Comparison of ENCODE assay signal across 28 cellular contexts in the genomic region with DNA sequence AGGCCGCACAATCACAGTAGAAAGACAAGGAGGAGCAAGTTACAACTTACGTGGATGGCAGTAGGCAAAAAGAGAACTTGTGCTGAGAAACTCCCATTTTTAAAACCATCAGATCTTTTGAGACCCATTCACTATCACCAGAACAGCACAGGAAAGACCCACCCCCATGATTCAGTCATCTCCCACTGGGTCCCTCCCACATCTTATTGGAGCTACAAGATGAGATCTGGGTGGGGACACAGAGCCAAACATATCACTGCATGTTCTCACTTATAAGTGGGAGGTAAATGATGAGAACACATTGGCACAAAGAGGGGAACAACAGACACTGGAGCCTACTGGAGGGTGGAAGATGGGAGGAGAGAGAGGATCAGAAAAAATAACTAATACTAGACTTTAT. TPM values are rescaled to one million over a fixed set of nuclear protein-coding genes. Genes with fewer than 3 reads are reported as not detected.
DNase-seq lines count a peak whose midpoint lies in the region; ATAC-seq and TF ChIP-seq lines count a peak whose summit lies in the region.
"Had no signal": no experiment of that assay in that cellular context is flagged by ENCODE, and none has a peak within 500 bp of the region (broad histone marks: within the 10 kb centered on the region; RNA-seq: fewer than 3 reads in every experiment).

No MANE protein-coding gene starts in this region.

- H3K4me3 Mint-ChIP-seq in endothelial cell (ENCODE audit: unreplicated experiment): peak overlapping the region; percentile 22
- H3K4me3 Mint-ChIP-seq: CD14-positive monocyte; CD4-positive, alpha-beta memory T cell; CD4-positive, CD25-positive, alpha-beta regulatory T cell; CD8-positive, alpha-beta memory T cell had no signal

- no peak overlapping the region for H3K4me3 ChIP-seq in HEK293 (ENCODE audit: low read depth, low read length)
- H3K4me3 ChIP-seq: BLaER1, GM12878 had no signal

- TF ChIP-seq CTCF in HEK293 (tag by site-specific recombination; IDR thresholded peaks at IDR 0.05) (no peak), endothelial cell (IDR thresholded peaks at IDR 0.05; ENCODE audit: unreplicated experiment) (no peak)

- H3K27ac ChIP-seq in HEK293 (ENCODE audit: extremely low read depth, low read depth, low read length): no peak overlapping the region
- H3K27ac ChIP-seq: BLaER1 had no signal

- ATAC-seq in stimulated activated naive CD8-positive, alpha-beta T cell treated with anti-CD3 and anti-CD28 coated beads, Interleukin-15, Interleukin-2, amounts not matched to agents 100 U/mL and 50 U/mL, for 24 hours: no peak
- ATAC-seq: GM12878 had no signal

- no peaks in the 10 kb centered on the region for H3K9me3 ChIP-seq in HEK293 (ENCODE audit: control insufficient read depth, insufficient read depth, low read depth, low read length)
- H3K9me3 ChIP-seq: BE2C had no signal

- no peaks in the 10 kb centered on the region for H3K4me1 ChIP-seq in HEK293 (ENCODE audit: control insufficient read depth, insufficient read depth, low read length)
- H3K4me1 ChIP-seq: BE2C, BLaER1 had no signal

- POLR2A ChIA-PET in HEK293 (lab: Yijun Ruan, JAX): no interaction called here

- H3K36me3 Mint-ChIP-seq in endothelial cell (ENCODE audit: low read depth, unreplicated experiment): peaks cover 20% of the 10 kb centered on the region
- H3K36me3 Mint-ChIP-seq: CD14-positive monocyte; CD4-positive, alpha-beta memory T cell; CD4-positive, CD25-positive, alpha-beta regulatory T cell; CD8-positive, alpha-beta memory T cell had no signal

- H3K27me3 Mint-ChIP-seq in endothelial cell (ENCODE audit: unreplicated experiment): peaks cover 2% of the 10 kb centered on the region

- no peaks in the 10 kb centered on the region for H3K4me1 Mint-ChIP-seq in endothelial cell (ENCODE audit: unreplicated experiment)

- no peaks in the 10 kb centered on the region for H3K36me3 ChIP-seq in HEK293 (ENCODE audit: control insufficient read depth in 2 of 2, insufficient read depth in 1 of 2, low read length in 2 of 2)
- H3K36me3 ChIP-seq: BE2C, BLaER1 had no signal

- H3K9me3 Mint-ChIP-seq in endothelial cell (ENCODE audit: unreplicated experiment): peaks cover 19% of the 10 kb centered on the region
- H3K9me3 Mint-ChIP-seq: CD8-positive, alpha-beta memory T cell had no signal

- H3K27ac Mint-ChIP-seq in endothelial cell (ENCODE audit: unreplicated experiment): no peak overlapping the region
- H3K27ac Mint-ChIP-seq: CD14-positive monocyte; CD4-positive, alpha-beta memory T cell; CD4-positive, CD25-positive, alpha-beta regulatory T cell; CD8-positive, alpha-beta memory T cell had no signal

- CTCF ChIA-PET in HEK293 (lab: Yijun Ruan, JAX): interaction anchor here (0.7 to 1.9 kb wide), 3 partner anchors 15 to 168 kb away, joined by 3 to 5 read pairs (median 4); no protein-coding TSS in a partner anchor

- DNase-seq in Ammon's horn (ENCODE audit: low spot score): peak; percentile 19
- DNase-seq in endothelial cell (ENCODE audit: low spot score): no peak
- peak; percentile 6 for DNase-seq in putamen (ENCODE audit: low spot score)
- no peak for DNase-seq in AG08395 (ENCODE audit: low spot score)
- no peak for DNase-seq in SIG-M5 (lab: John Stamatoyannopoulos, UW)
- no peak for DNase-seq in stimulated activated naive CD8-positive, alpha-beta T cell treated with anti-CD3 and anti-CD28 coated beads, Interleukin-15, Interleukin-2, amounts not matched to agents 100 U/mL and 50 U/mL, for 24 hours
- DNase-seq: 8988T; ACHN; AML-193; BE2C; C1 segment of cervical spinal cord; CD4-positive, alpha-beta memory T cell; CD4-positive, CD25-positive, alpha-beta regulatory T cell; CD8-positive, alpha-beta memory T cell; COR-L47; DMS 273 treated with DMSO at 0.1 percent for 48 hours; DMS153; DMS53; DMS79; DND-41; EL; GDM1 had no signal

TF ChIP-seq in HEK293, 187 proteins besides CTCF, POLR2A, EP300 and RAD21:
- TF ChIP-seq ZEB2 (tag by site-specific recombination; IDR thresholded peaks at IDR 0.05) (no peak), ZFHX2 (tag by site-specific recombination; conservative IDR thresholded peaks at IDR 0.05) (peak; percentile 64; the same call in 1 of the 2 replicates), EGR2 (tag by site-specific recombination; IDR thresholded peaks at IDR 0.05; ENCODE audit: low read depth) (peak; percentile 62), ZNF792 (tag by site-specific recombination; IDR thresholded peaks at IDR 0.05) (no peak)

RNA-seq across cellular contexts. Expression of gene NOLC1, which starts 32.4 kb away (rescaled TPM):
- total RNA-seq in endothelial cell (ENCODE audit: unreplicated experiment): 43.2 TPM

RNA-seq across cellular contexts. Expression of gene ELOVL3, which starts 41.5 kb away (rescaled TPM):
- not detected for total RNA-seq in endothelial cell (ENCODE audit: unreplicated experiment)
- total RNA-seq: A673; CD4-positive, alpha-beta memory T cell; CD4-positive, CD25-positive, alpha-beta regulatory T cell; CD8-positive, alpha-beta memory T cell had no signal

RNA-seq across cellular contexts. Expression of gene PPRC1, which starts 51.8 kb away (rescaled TPM):
- 29.9 TPM for total RNA-seq in endothelial cell (ENCODE audit: unreplicated experiment)

RNA-seq across cellular contexts. Expression of gene PITX3, which starts 56.7 kb away (rescaled TPM):
- total RNA-seq in endothelial cell (ENCODE audit: unreplicated experiment): not detected
- total RNA-seq: A673; CD4-positive, alpha-beta memory T cell; CD4-positive, CD25-positive, alpha-beta regulatory T cell; CD8-positive, alpha-beta memory T cell; Daoy; GM12878 had no signal

Comparison
In these comparisons a context has a peak if more than half of its experiments do, and no peak if none do; other contexts are left out.
1. DNase-seq: peak in Ammon's horn (single experiment) and putamen (single experiment); none in endothelial cell (single experiment), AG08395 (single experiment), SIG-M5 (single experiment) and stimulated activated naive CD8-positive, alpha-beta T cell treated with anti-CD3 and anti-CD28 coated beads, Interleukin-15, Interleukin-2, amounts not matched to agents 100 U/mL and 50 U/mL, for 24 hours (single experiment).